9 cellular contexts compared by ENCODE assay signal in the genomic region with DNA sequence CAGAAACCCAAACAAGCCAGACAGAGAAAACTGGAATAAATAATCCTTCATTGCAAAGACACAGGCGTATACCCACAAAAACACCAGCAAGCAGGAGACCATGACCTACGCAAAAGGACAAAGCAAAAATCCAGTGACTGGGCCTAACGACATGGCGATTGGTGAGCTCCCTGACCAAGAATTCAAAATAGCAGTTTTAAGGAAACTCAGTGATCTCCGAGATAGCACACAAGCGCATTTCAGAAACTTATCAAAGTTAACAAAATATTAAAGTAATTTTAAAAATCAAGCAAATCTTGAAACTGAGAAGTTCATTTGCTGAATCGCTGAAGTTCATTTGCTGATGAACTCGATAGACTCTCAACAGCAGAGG. TPM values are rescaled to one million over a fixed set of nuclear protein-coding genes. Genes with fewer than 3 reads are reported as not detected.
DNase-seq lines count a peak whose midpoint lies in the region; ATAC-seq and TF ChIP-seq lines count a peak whose summit lies in the region.
"Had no signal": no experiment of that assay in that cellular context is flagged by ENCODE, and none has a peak within 500 bp of the region (broad histone marks: within the 10 kb centered on the region; RNA-seq: fewer than 3 reads in every experiment).

No MANE protein-coding gene starts in this region.

- H3K27me3 ChIP-seq in heart right ventricle (peaks cover 0 to 28% (median 5%) of the 10 kb centered on the region in 7 donors), thoracic aorta (replicated peaks; ENCODE audit: insufficient read depth) (no peaks in the 10 kb centered on the region)

- ATAC-seq in heart right ventricle: no peak
- ATAC-seq in activated naive CD8-positive, alpha-beta T cell treated with anti-CD3 and anti-CD28 coated beads, Interleukin-2, amount 50 U/mL, for 24 hours: no peak
- no peak for ATAC-seq in thoracic aorta (ENCODE audit: insufficient number of reproducible peaks, low FRiP score, low read depth)
- no peak for ATAC-seq in HG02623 (IDR thresholded peaks at IDR 0.05; ENCODE audit: unreplicated experiment)

- no peaks in the 10 kb centered on the region for H3K36me3 ChIP-seq in heart right ventricle
- H3K36me3 ChIP-seq in thoracic aorta: no peaks in the 10 kb centered on the region

- peaks cover 29% of the 10 kb centered on the region for H3K27me3 Mint-ChIP-seq in activated naive CD8-positive, alpha-beta T cell treated with anti-CD3 and anti-CD28 coated beads, Interleukin-2, amount 50 U/mL, for 24 hours
- peaks cover 3 to 16% (median 5%) of the 10 kb centered on the region in 3 donors for H3K27me3 Mint-ChIP-seq in immature natural killer cell (ENCODE audit: low read depth in 3 of 3)

- H3K9me3 ChIP-seq in heart right ventricle (no peaks in the 10 kb centered on the region), thoracic aorta (no peaks in the 10 kb centered on the region)

- peak in 1 of 9 donors; percentile 12 for TF ChIP-seq CTCF in heart right ventricle (IDR thresholded peaks at IDR 0.05)
- no peak for TF ChIP-seq CTCF in thoracic aorta (IDR thresholded peaks at IDR 0.05)

- peaks cover 0 to 10% (median 7%) of the 10 kb centered on the region in 9 donors for H3K4me1 ChIP-seq in heart right ventricle
- H3K4me1 ChIP-seq in thoracic aorta (ENCODE audit: control insufficient read depth in 1 of 2, low read depth in 2 of 2): peaks cover 0 to 9% of the 10 kb centered on the region in 2 donors

- DNase-seq in heart right ventricle: no peak
- no peak for DNase-seq in cardiac septum (ENCODE audit: low spot score)
- DNase-seq in activated naive CD8-positive, alpha-beta T cell treated with anti-CD3 and anti-CD28 coated beads, Interleukin-2, amount 50 U/mL, for 24 hours: no peak
- DNase-seq in immature natural killer cell: no peak
- DNase-seq in thoracic aorta (ENCODE audit: low spot score): no peak
- no peak for DNase-seq in stimulated activated CD4-positive, alpha-beta T cell treated with anti-CD3 and anti-CD28 coated beads, Interleukin-2, amount 100 ng/mL, for 24 hours
- no peak for DNase-seq in HT-29 (ENCODE audit: low spot score)
- DNase-seq: NCI-H1048 had no signal

- H3K9me3 Mint-ChIP-seq in activated naive CD8-positive, alpha-beta T cell treated with anti-CD3 and anti-CD28 coated beads, Interleukin-2, amount 50 U/mL, for 24 hours: no peaks in the 10 kb centered on the region
- H3K9me3 Mint-ChIP-seq in immature natural killer cell: no peaks in the 10 kb centered on the region

- peak overlapping the region; percentile 60 for H3K4me3 Mint-ChIP-seq in activated naive CD8-positive, alpha-beta T cell treated with anti-CD3 and anti-CD28 coated beads, Interleukin-2, amount 50 U/mL, for 24 hours
- peak overlapping the region in 4 of 5 donors; percentile 57 to 69 (median 64) for H3K4me3 Mint-ChIP-seq in immature natural killer cell

- H3K27ac ChIP-seq in heart right ventricle (no peak overlapping the region), thoracic aorta (no peak overlapping the region)

- intact Hi-C loops in heart right ventricle (cut with DNase I) (loop anchor here in 9 of 10 donors (2.0 to 10.0 kb wide), 6 partner anchors 180 to 578 kb away; no protein-coding TSS in a partner anchor), cardiac septum (cut with DNase I) (loop anchor here (1.0 kb wide), 1 partner anchor 180 kb away; no protein-coding TSS in a partner anchor)

- no peak overlapping the region for H3K27ac Mint-ChIP-seq in activated naive CD8-positive, alpha-beta T cell treated with anti-CD3 and anti-CD28 coated beads, Interleukin-2, amount 50 U/mL, for 24 hours
- no peak overlapping the region for H3K27ac Mint-ChIP-seq in immature natural killer cell

- peaks cover 5% of the 10 kb centered on the region for H3K4me1 Mint-ChIP-seq in activated naive CD8-positive, alpha-beta T cell treated with anti-CD3 and anti-CD28 coated beads, Interleukin-2, amount 50 U/mL, for 24 hours
- H3K4me1 Mint-ChIP-seq in immature natural killer cell: peaks cover 9 to 13% of the 10 kb centered on the region in 2 donors

- H3K36me3 Mint-ChIP-seq in activated naive CD8-positive, alpha-beta T cell treated with anti-CD3 and anti-CD28 coated beads, Interleukin-2, amount 50 U/mL, for 24 hours (ENCODE audit: low read depth): no peaks in the 10 kb centered on the region
- no peaks in the 10 kb centered on the region for H3K36me3 Mint-ChIP-seq in immature natural killer cell

- WGBS in heart right ventricle, 2 donors: 44 to 50% methylated on average over 8 of the region's 8 CpGs

- peak overlapping the region in 8 of 10 donors; percentile 40 to 71 (median 53) for H3K4me3 ChIP-seq in heart right ventricle
- H3K4me3 ChIP-seq in thoracic aorta: peak overlapping the region; percentile 74

RNA-seq across cellular contexts. Expression of a gene that starts 27.6 kb away (rescaled TPM):
- total RNA-seq in heart right ventricle (not detected), cardiac septum (not detected), thoracic aorta (not detected)
- polyA plus RNA-seq in heart right ventricle (not detected), immature natural killer cell (not detected)
- total RNA-seq in HT-29 (2014; rRNA removed; shearing (Covaris generic)): not detected in 2 replicates
